ENCODE assay signal across 11 cellular contexts in the genomic region with DNA sequence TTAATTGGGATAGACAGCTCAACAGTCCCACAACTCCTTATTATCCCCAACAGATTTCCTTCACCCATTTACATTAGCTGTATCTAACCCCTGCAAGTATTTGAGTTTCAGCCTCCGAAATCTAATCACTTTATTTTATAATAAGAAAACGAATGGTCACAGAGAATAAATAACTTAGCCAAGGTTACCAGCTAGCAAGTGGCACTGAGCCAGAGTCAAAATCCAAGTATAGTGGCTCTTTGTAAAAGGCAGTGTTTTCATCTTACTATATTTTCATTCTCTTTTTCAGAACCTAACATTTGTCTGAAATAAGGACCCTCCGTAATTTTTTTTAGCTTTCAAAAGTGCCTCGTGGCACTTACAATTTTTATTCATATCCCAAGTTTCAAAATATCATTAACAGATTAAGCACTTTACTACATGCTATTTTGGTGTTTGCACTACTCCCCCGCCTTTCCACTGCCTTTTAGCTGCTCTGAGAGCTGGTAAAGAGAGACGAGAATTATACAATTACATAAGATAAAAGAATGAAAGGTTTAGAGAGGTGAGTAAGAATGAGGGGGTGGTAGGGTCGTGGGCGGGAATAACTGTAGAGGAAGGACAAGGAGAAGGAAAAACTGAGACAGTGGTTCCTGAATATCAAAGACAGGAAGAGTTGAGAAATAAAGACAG. TPM values are rescaled to one million over a fixed set of nuclear protein-coding genes. Genes with fewer than 3 reads are reported as not detected.
DNase-seq lines count a peak whose midpoint lies in the region; ATAC-seq lines count a peak whose summit lies in the region.
"Had no signal": no experiment of that assay in that cellular context is flagged by ENCODE, and none has a peak within 500 bp of the region (broad histone marks: within the 10 kb centered on the region; RNA-seq: fewer than 3 reads in every experiment).

No MANE protein-coding gene starts in this region.

- H3K79me2 ChIP-seq in mesendoderm (ENCODE audit: control insufficient read depth, insufficient read depth, low read length) = peaks cover 9% of the 10 kb centered on the region

- H2BK15ac ChIP-seq in mesendoderm (replicated peaks; ENCODE audit: low read depth) = no peak overlapping the region

- H3K27me3 ChIP-seq in mesendoderm (ENCODE audit: insufficient read depth, low read length, poor library complexity) = no peaks in the 10 kb centered on the region

- peak overlapping the region; percentile 3 for H3K4me3 Mint-ChIP-seq in stimulated activated effector memory CD8-positive, alpha-beta T cell treated with anti-CD3 and anti-CD28 coated beads, Interleukin-12 subunit alpha, Interleukin-12 subunit beta, amount 100 ng/mL, for 72 hours

- no peak overlapping the region for H3K9ac ChIP-seq in mesendoderm (ENCODE audit: low read length)

- ATAC-seq in stimulated activated effector memory CD8-positive, alpha-beta T cell treated with anti-CD3 and anti-CD28 coated beads, Interleukin-12 subunit alpha, Interleukin-12 subunit beta, amount 100 ng/mL, for 72 hours = no peak
- ATAC-seq in GM19395 (IDR thresholded peaks at IDR 0.05; ENCODE audit: unreplicated experiment) = no peak
- ATAC-seq in HG03175 (IDR thresholded peaks at IDR 0.05; ENCODE audit: unreplicated experiment) = no peak
- ATAC-seq: GM12878 had no signal

- H3K23ac ChIP-seq in mesendoderm (ENCODE audit: low read length) = no peak overlapping the region

- H3K4me3 ChIP-seq in mesendoderm (ENCODE audit: low read length) = no peak overlapping the region
- H3K4me3 ChIP-seq: GM12878 had no signal

- no peak overlapping the region for H2BK5ac ChIP-seq in mesendoderm (ENCODE audit: low read length)

- peak overlapping the region; percentile 65 for H4K8ac ChIP-seq in mesendoderm (ENCODE audit: low read depth, low read length)

- H3K4me2 ChIP-seq in mesendoderm (ENCODE audit: low read length) = no peak overlapping the region

- H4K5ac ChIP-seq in mesendoderm (ENCODE audit: low read length) = no peak overlapping the region

- peaks cover 3% of the 10 kb centered on the region for H3K79me1 ChIP-seq in mesendoderm (ENCODE audit: low read length)

- 100% methylated on average over 3 of the region's 8 CpGs for WGBS in mesendoderm (ENCODE audit: extremely low coverage, insufficient coverage, low lambda C conversion rate)

- H3K36me3 ChIP-seq in mesendoderm (ENCODE audit: control insufficient read depth, insufficient read depth, low read length) = no peaks in the 10 kb centered on the region

- no peak overlapping the region for H3K27ac ChIP-seq in mesendoderm (ENCODE audit: low read depth, low read length)

- H3K4me1 Mint-ChIP-seq in stimulated activated effector memory CD8-positive, alpha-beta T cell treated with anti-CD3 and anti-CD28 coated beads, Interleukin-12 subunit alpha, Interleukin-12 subunit beta, amount 100 ng/mL, for 72 hours = peaks cover 25% of the 10 kb centered on the region

- no peaks in the 10 kb centered on the region for H3K9me3 Mint-ChIP-seq in stimulated activated effector memory CD8-positive, alpha-beta T cell treated with anti-CD3 and anti-CD28 coated beads, Interleukin-12 subunit alpha, Interleukin-12 subunit beta, amount 100 ng/mL, for 72 hours

- no peak overlapping the region for H2AK5ac ChIP-seq in mesendoderm (ENCODE audit: low read length)

- peak; percentile 16 for DNase-seq in activated CD4-positive, CD25-positive, alpha-beta regulatory T cell treated with anti-CD3 and anti-CD28 coated beads, Interleukin-2, amount 50 U/mL, for 16 hours (ENCODE audit: low read depth, low spot score)
- DNase-seq in activated CD4-positive, CD25-positive, alpha-beta regulatory T cell (lab: John Stamatoyannopoulos, UW) = no peak
- peak; percentile 30 for DNase-seq in activated T-cell treated with anti-CD3 and anti-CD28 coated beads for 48 hours (ENCODE audit: low read depth)
- DNase-seq in mesendoderm = no peak
- no peak for DNase-seq in stimulated activated effector memory CD8-positive, alpha-beta T cell treated with anti-CD3 and anti-CD28 coated beads, Interleukin-12 subunit alpha, Interleukin-12 subunit beta, amount 100 ng/mL, for 72 hours (ENCODE audit: low spot score in 2 of 2)
- DNase-seq in NCI-H2107 treated with DMSO at 0.1 percent for 48 hours (lab: John Stamatoyannopoulos, UW; ENCODE audit: unreplicated experiment) = no peak
- DNase-seq: NCI-H1105 treated with DMSO at 0.1 percent for 48 hours, SIG-M5 had no signal

- H3K56ac ChIP-seq in mesendoderm (ENCODE audit: low read length) = no peak overlapping the region

- H2BK120ac ChIP-seq in mesendoderm (ENCODE audit: low read depth, low read length) = no peak overlapping the region

- no peak overlapping the region for H3K18ac ChIP-seq in mesendoderm (ENCODE audit: low read length)

- peaks cover 22% of the 10 kb centered on the region for H3K36me3 Mint-ChIP-seq in stimulated activated effector memory CD8-positive, alpha-beta T cell treated with anti-CD3 and anti-CD28 coated beads, Interleukin-12 subunit alpha, Interleukin-12 subunit beta, amount 100 ng/mL, for 72 hours

- no peak overlapping the region for H3K4ac ChIP-seq in mesendoderm (ENCODE audit: low read depth, low read length)

- no peaks in the 10 kb centered on the region for H3K4me1 ChIP-seq in mesendoderm (ENCODE audit: control insufficient read depth, low read depth, low read length)

- peak overlapping the region; percentile 6 for H3K27ac Mint-ChIP-seq in stimulated activated effector memory CD8-positive, alpha-beta T cell treated with anti-CD3 and anti-CD28 coated beads, Interleukin-12 subunit alpha, Interleukin-12 subunit beta, amount 100 ng/mL, for 72 hours

RNA-seq across cellular contexts. Expression of a gene that starts 3.7 kb away (rescaled TPM):
- 43.1 TPM for polyA plus RNA-seq in mesendoderm (2013, experiment 1 of 2)
- 42.7 TPM for polyA plus RNA-seq in mesendoderm (2013, experiment 2 of 2)

Comparison
In these comparisons a context has a peak if more than half of its experiments do, and no peak if none do; other contexts are left out.
1. DNase-seq: peak in activated CD4-positive, CD25-positive, alpha-beta regulatory T cell treated with anti-CD3 and anti-CD28 coated beads, Interleukin-2, amount 50 U/mL, for 16 hours (single experiment) and activated T-cell treated with anti-CD3 and anti-CD28 coated beads for 48 hours (single experiment); none in activated CD4-positive, CD25-positive, alpha-beta regulatory T cell (0 of 4), mesendoderm (single experiment), stimulated activated effector memory CD8-positive, alpha-beta T cell treated with anti-CD3 and anti-CD28 coated beads, Interleukin-12 subunit alpha, Interleukin-12 subunit beta, amount 100 ng/mL, for 72 hours (0 of 2) and NCI-H2107 treated with DMSO at 0.1 percent for 48 hours (single experiment).